ENCODE assay signal across 7 cellular contexts in genomic region chr5:172640822-172641358, GRCh38. TPM values are rescaled to one million over a fixed set of nuclear protein-coding genes. Genes with fewer than 3 reads are reported as not detected.
DNase-seq lines count a peak whose midpoint lies in the region; ATAC-seq and TF ChIP-seq lines count a peak whose summit lies in the region.

NEURL1B (plus strand) TSS chr5:172641263; CDS start chr5:172641407, 144 bp downstream.

- ATAC-seq in naive thymus-derived CD4-positive, alpha-beta T cell = peak; percentile 72

- peaks cover 50% of the 10 kb centered on the region for H3K27me3 Mint-ChIP-seq in activated T-helper 2 cell treated with anti-CD3 and anti-CD28 coated beads, Interferon-gamma antibody, Interleukin-2, Interleukin-4, amounts not matched to agents 10 μg/mL and 5 μg/mL and 100 μg/mL, durations not matched to agents 14 hours and 24 hours and 36 hours (ENCODE audit: low read depth)
- peaks cover 38 to 59% (median 43%) of the 10 kb centered on the region in 5 donors for H3K27me3 Mint-ChIP-seq in naive thymus-derived CD4-positive, alpha-beta T cell

- no peaks in the 10 kb centered on the region for H3K36me3 Mint-ChIP-seq in activated T-helper 2 cell treated with anti-CD3 and anti-CD28 coated beads, Interferon-gamma antibody, Interleukin-2, Interleukin-4, amounts not matched to agents 10 μg/mL and 5 μg/mL and 100 μg/mL, durations not matched to agents 14 hours and 24 hours and 36 hours (ENCODE audit: low read depth)
- H3K36me3 Mint-ChIP-seq in naive thymus-derived CD4-positive, alpha-beta T cell = peaks cover 0 to 3% (median 0%) of the 10 kb centered on the region in 5 donors

- CTCF ChIA-PET in naive thymus-derived CD4-positive, alpha-beta T cell (lab: Charles Lee) = no interaction called here

- DNase-seq in GM12865 (ENCODE audit: low read depth) = peak; percentile 24
- peak; percentile 10 to 17 for DNase-seq in HL-60 (ENCODE audit: low read depth in 1 of 2, low spot score in 1 of 2)
- no peak for DNase-seq in NT2/D1 (ENCODE audit: low read depth, low spot score)
- DNase-seq in activated T-helper 2 cell treated with anti-CD3 and anti-CD28 coated beads, Interferon-gamma antibody, Interleukin-2, Interleukin-4, amounts not matched to agents 10 μg/mL and 5 μg/mL and 100 μg/mL, durations not matched to agents 14 hours and 24 hours and 36 hours (ENCODE audit: low spot score) = peak; percentile 64
- DNase-seq in foreskin fibroblast = peak; percentile 40 to 77
- DNase-seq in naive thymus-derived CD4-positive, alpha-beta T cell = peak in 3 of 9 donors; percentile 9 to 65 (median 11)
- peak; percentile 79 for DNase-seq in testis

- intact Hi-C loops in activated T-helper 2 cell treated with anti-CD3 and anti-CD28 coated beads, Interferon-gamma antibody, Interleukin-2, Interleukin-4, amounts not matched to agents 10 μg/mL and 5 μg/mL and 100 μg/mL, durations not matched to agents 14 hours and 24 hours and 36 hours (cut with micrococcal nuclease) = no loop called here
- intact Hi-C loops in naive thymus-derived CD4-positive, alpha-beta T cell (cut with micrococcal nuclease) = loop anchor here in 1 of 2 donors (5.0 kb wide), 1 partner anchor 46 kb away; no protein-coding TSS in a partner anchor
- intact Hi-C loops in testis (cut with DNase I; ENCODE audit: low total_unique reads) = no loop called here

- H3K4me1 ChIP-seq in NT2/D1 (ENCODE audit: insufficient read depth, insufficient read length) = peaks cover 4% of the 10 kb centered on the region
- no peaks in the 10 kb centered on the region for H3K4me1 ChIP-seq in naive thymus-derived CD4-positive, alpha-beta T cell (ENCODE audit: control insufficient read depth in 2 of 2, insufficient read depth in 2 of 2, low read length in 2 of 2)
- peaks cover 6% of the 10 kb centered on the region for H3K4me1 ChIP-seq in testis

- POLR2A ChIA-PET in naive thymus-derived CD4-positive, alpha-beta T cell (lab: Charles Lee) = no interaction called here

- no peaks in the 10 kb centered on the region for H3K9me3 ChIP-seq in NT2/D1 (ENCODE audit: insufficient read depth, low read length)
- H3K9me3 ChIP-seq in naive thymus-derived CD4-positive, alpha-beta T cell (ENCODE audit: control insufficient read depth in 2 of 3, low read length in 3 of 3) = no peaks in the 10 kb centered on the region
- H3K9me3 ChIP-seq in testis = no peaks in the 10 kb centered on the region

- peak within 1 kb of the TSS; percentile 79 for H3K9ac ChIP-seq in NT2/D1 (ENCODE audit: insufficient read length, low read depth)

- H3K36me3 ChIP-seq in NT2/D1 (ENCODE audit: insufficient read depth, insufficient read length, low read length) (peaks cover 5% of the 10 kb centered on the region), testis (ENCODE audit: low read depth, missing control alignments) (no peaks in the 10 kb centered on the region)
- no peaks in the 10 kb centered on the region for H3K36me3 ChIP-seq in naive thymus-derived CD4-positive, alpha-beta T cell (ENCODE audit: control insufficient read depth in 2 of 3, insufficient read depth in 3 of 3, low read length in 3 of 3)

- H3K27ac ChIP-seq in HL-60 (replicated peaks) (no peak within 1 kb of the TSS), testis (peak within 1 kb of the TSS; percentile 76 to 87)
- H3K27ac ChIP-seq in naive thymus-derived CD4-positive, alpha-beta T cell (ENCODE audit: low read depth, low read length) = no peak within 1 kb of the TSS

- WGBS in testis, 2 donors = 0% methylated on average over 8 to 46 of the region's 54 CpGs

- no peaks in the 10 kb centered on the region for H3K9me3 Mint-ChIP-seq in activated T-helper 2 cell treated with anti-CD3 and anti-CD28 coated beads, Interferon-gamma antibody, Interleukin-2, Interleukin-4, amounts not matched to agents 10 μg/mL and 5 μg/mL and 100 μg/mL, durations not matched to agents 14 hours and 24 hours and 36 hours
- no peaks in the 10 kb centered on the region for H3K9me3 Mint-ChIP-seq in naive thymus-derived CD4-positive, alpha-beta T cell

- peak within 1 kb of the TSS; percentile 52 for H3K4me3 Mint-ChIP-seq in activated T-helper 2 cell treated with anti-CD3 and anti-CD28 coated beads, Interferon-gamma antibody, Interleukin-2, Interleukin-4, amounts not matched to agents 10 μg/mL and 5 μg/mL and 100 μg/mL, durations not matched to agents 14 hours and 24 hours and 36 hours (ENCODE audit: low read depth)
- peak within 1 kb of the TSS; percentile 40 to 79 (median 60) for H3K4me3 Mint-ChIP-seq in naive thymus-derived CD4-positive, alpha-beta T cell

- H3K4me3 ChIP-seq in GM12865 (ENCODE audit: low read depth, low read length) (peak within 1 kb of the TSS; percentile 22), HL-60 (replicated peaks; ENCODE audit: insufficient read depth, low read length) (0 out of 2 replicates have a peak within 1 kb of the TSS, but pooled peaks have one; percentile 3), NT2/D1 (ENCODE audit: insufficient read length, low read depth) (peak within 1 kb of the TSS; percentile 54), foreskin fibroblast (ENCODE audit: low read depth in 1 of 2, low read length in 2 of 2) (peak within 1 kb of the TSS; percentile 62 to 67), testis (peak within 1 kb of the TSS; percentile 82 to 87)
- H3K4me3 ChIP-seq in naive thymus-derived CD4-positive, alpha-beta T cell (ENCODE audit: low read length) = no peak within 1 kb of the TSS

- TF ChIP-seq CTCF in GM12865 (IDR thresholded peaks at IDR 0.05; ENCODE audit: insufficient read depth, low read depth, low read length, missing control alignments) = no peak
- TF ChIP-seq CTCF in HL-60 (IDR thresholded peaks at IDR 0.05; ENCODE audit: insufficient read depth, low read length) = no peak
- TF ChIP-seq CTCF in foreskin fibroblast (IDR thresholded peaks at IDR 0.05; ENCODE audit: low read depth, low read length) = no peak
- peak in 1 of 3 experiments; percentile 11 for TF ChIP-seq CTCF in testis (IDR thresholded peaks at IDR 0.05)

- TF ChIP-seq POLR2A in testis (IDR thresholded peaks at IDR 0.05) = no peak

- H3K4me1 Mint-ChIP-seq in activated T-helper 2 cell treated with anti-CD3 and anti-CD28 coated beads, Interferon-gamma antibody, Interleukin-2, Interleukin-4, amounts not matched to agents 10 μg/mL and 5 μg/mL and 100 μg/mL, durations not matched to agents 14 hours and 24 hours and 36 hours (ENCODE audit: low read depth) = peaks cover 6% of the 10 kb centered on the region
- peaks cover 6 to 10% (median 7%) of the 10 kb centered on the region in 7 donors for H3K4me1 Mint-ChIP-seq in naive thymus-derived CD4-positive, alpha-beta T cell

- H3K27ac Mint-ChIP-seq in activated T-helper 2 cell treated with anti-CD3 and anti-CD28 coated beads, Interferon-gamma antibody, Interleukin-2, Interleukin-4, amounts not matched to agents 10 μg/mL and 5 μg/mL and 100 μg/mL, durations not matched to agents 14 hours and 24 hours and 36 hours = no peak within 1 kb of the TSS
- H3K27ac Mint-ChIP-seq in naive thymus-derived CD4-positive, alpha-beta T cell = peak within 1 kb of the TSS in 1 of 9 donors; percentile 20

- peaks cover 55% of the 10 kb centered on the region for H3K27me3 ChIP-seq in HL-60 (ENCODE audit: insufficient read depth, poor library complexity, severe bottlenecking)
- H3K27me3 ChIP-seq in NT2/D1 (ENCODE audit: insufficient read depth, insufficient read length) = peaks cover 36% of the 10 kb centered on the region
- H3K27me3 ChIP-seq in naive thymus-derived CD4-positive, alpha-beta T cell (ENCODE audit: control insufficient read depth in 2 of 2, insufficient read depth in 2 of 2, low read length in 2 of 2) = no peaks in the 10 kb centered on the region
- H3K27me3 ChIP-seq in testis = no peaks in the 10 kb centered on the region

RNA-seq across cellular contexts. Expression of gene NEURL1B, which starts in this region (rescaled TPM):
- total RNA-seq in activated T-helper 2 cell treated with anti-CD3 and anti-CD28 coated beads, Interferon-gamma antibody, Interleukin-2, Interleukin-4, amounts not matched to agents 10 μg/mL and 5 μg/mL and 100 μg/mL, durations not matched to agents 14 hours and 24 hours and 36 hours = 0.37 TPM in 2 replicates
- total RNA-seq in naive thymus-derived CD4-positive, alpha-beta T cell = 1 to 10 TPM in 1 of 5 experiments, under 1 TPM in 4; 0.05 to 3.4 (median 0.34) TPM
- under 1 TPM in 1 of 2 donors, not detected in 1; 0.11 TPM for polyA plus RNA-seq in naive thymus-derived CD4-positive, alpha-beta T cell
- total RNA-seq in testis = 10 to 100 TPM; 15.8 to 18.1 TPM
- 17.1 TPM for polyA plus RNA-seq in testis (ENCODE audit: insufficient read depth, low read depth, low replicate concordance)

Comparison
In these comparisons a context has a peak if more than half of its experiments do, and no peak if none do; other contexts are left out.
1. RNA of gene NEURL1B (polyA plus RNA-seq): 17.1 TPM in testis (single experiment); 0.11 TPM in naive thymus-derived CD4-positive, alpha-beta T cell; every median in the first group is over 10 times any median in the second.
2. Peak in DNase-seq in activated T-helper 2 cell treated with anti-CD3 and anti-CD28 coated beads, Interferon-gamma antibody, Interleukin-2, Interleukin-4, amounts not matched to agents 10 μg/mL and 5 μg/mL and 100 μg/mL, durations not matched to agents 14 hours and 24 hours and 36 hours; RNA of the gene not detected or under 1 TPM.
3. H3K27ac ChIP-seq: peak in testis (2 of 2); none in HL-60 (single experiment) and naive thymus-derived CD4-positive, alpha-beta T cell (single experiment).